In the genomic region with DNA sequence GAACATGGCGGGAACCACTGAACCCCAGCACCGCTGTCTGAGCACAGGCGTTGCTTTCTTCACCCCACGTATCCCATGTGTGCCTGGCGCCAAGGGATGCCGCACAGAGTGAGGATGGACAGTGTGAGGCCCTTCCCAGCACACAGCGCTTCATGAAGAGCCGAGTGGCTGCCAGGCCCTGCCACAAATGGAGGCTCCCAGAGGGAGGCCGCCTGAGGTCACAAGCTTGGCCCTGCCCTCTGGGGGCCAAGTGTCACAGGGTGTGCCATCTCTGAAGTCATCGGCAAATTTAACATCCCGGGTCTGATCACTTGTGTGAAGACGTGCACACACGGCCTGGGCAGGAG, we compare ENCODE assay signal across 13 cellular contexts. TPM values are rescaled to one million over a fixed set of nuclear protein-coding genes. Genes with fewer than 3 reads are reported as not detected.
A peak's percentile ranks its signal among the peaks of the same experiment; 100 is the strongest.
DNase-seq lines count a peak whose midpoint lies in the region; ATAC-seq and TF ChIP-seq lines count a peak whose summit lies in the region.
"Had no signal": no experiment of that assay in that cellular context is flagged by ENCODE, and none has a peak within 500 bp of the region (broad histone marks: within the 10 kb centered on the region; RNA-seq: fewer than 3 reads in every experiment).

No MANE protein-coding gene starts in this region.

- no peak overlapping the region for H3K9ac ChIP-seq in parathyroid adenoma

- peaks cover 36% of the 10 kb centered on the region for H3K4me1 ChIP-seq in CD8-positive, alpha-beta memory T cell (ENCODE audit: insufficient read depth, low read length)
- H3K4me1 ChIP-seq in esophagus (ENCODE audit: control insufficient read depth in 2 of 2, insufficient read depth in 2 of 2, low read length in 1 of 2) (peaks cover 22 to 44% of the 10 kb centered on the region in 2 donors), parathyroid adenoma (peaks cover 47% of the 10 kb centered on the region)

- peak overlapping the region; percentile 66 to 97 (median 90) for H3K27ac Mint-ChIP-seq in CD8-positive, alpha-beta memory T cell
- H3K27ac Mint-ChIP-seq: HFFc6 had no signal

- H3K4me3 ChIP-seq in CD8-positive, alpha-beta memory T cell (ENCODE audit: low read length), result no peak overlapping the region
- H3K4me3 ChIP-seq in esophagus (ENCODE audit: low read depth in 1 of 2, low read length in 2 of 2) (no peak overlapping the region), parathyroid adenoma (ENCODE audit: low read depth, low read length) (no peak overlapping the region)

- 79 to 81% methylated on average over 13 of the region's 13 CpGs for WGBS in esophagus, 2 donors

- H3K36me3 Mint-ChIP-seq in CD8-positive, alpha-beta memory T cell, result peaks cover 0 to 38% (median 0%) of the 10 kb centered on the region in 3 donors

- no peak for ATAC-seq in HG03432 (IDR thresholded peaks at IDR 0.05; ENCODE audit: unreplicated experiment)
- ATAC-seq in GM21619 (IDR thresholded peaks at IDR 0.05; ENCODE audit: unreplicated experiment), result no peak
- ATAC-seq in HG03439 (IDR thresholded peaks at IDR 0.05; ENCODE audit: unreplicated experiment), result no peak
- ATAC-seq: PC-3 had no signal

- TF ChIP-seq CTCF in RWPE1 (conservative IDR thresholded peaks at IDR 0.05; ENCODE audit: low read depth) (no peak), parathyroid adenoma (IDR thresholded peaks at IDR 0.05) (no peak)

- H3K4me3 Mint-ChIP-seq in CD8-positive, alpha-beta memory T cell, result peak overlapping the region in 3 of 7 donors; percentile 34 to 44 (median 38)
- H3K4me3 Mint-ChIP-seq: HFFc6 had no signal

- no peak overlapping the region for H3K4me2 ChIP-seq in parathyroid adenoma (ENCODE audit: low read length)

- H3K36me3 ChIP-seq in CD8-positive, alpha-beta memory T cell (ENCODE audit: insufficient read depth, low read length), result peaks cover 5% of the 10 kb centered on the region
- H3K36me3 ChIP-seq in esophagus (ENCODE audit: control insufficient read depth in 2 of 2, insufficient read depth in 2 of 2, low read length in 1 of 2), result peaks cover 10 to 52% of the 10 kb centered on the region in 2 donors
- no peaks in the 10 kb centered on the region for H3K36me3 ChIP-seq in parathyroid adenoma (ENCODE audit: control insufficient read depth, insufficient read depth, low read length)

- H3K27ac ChIP-seq in CD8-positive, alpha-beta memory T cell (ENCODE audit: low read depth, low read length), result no peak overlapping the region
- H3K27ac ChIP-seq in RWPE1 (peak overlapping the region; percentile 99), esophagus (ENCODE audit: low read depth in 2 of 2, low read length in 1 of 2) (peak overlapping the region; percentile 88 to 92), parathyroid adenoma (peak overlapping the region; percentile 99)

- H3K79me2 ChIP-seq in parathyroid adenoma, result peaks cover 47% of the 10 kb centered on the region

- DNase-seq in CD8-positive, alpha-beta memory T cell, result no peak
- DNase-seq in RWPE1 (ENCODE audit: low spot score) (no peak), NAMALWA (ENCODE audit: low spot score) (no peak)
- DNase-seq: activated CD4-positive, alpha-beta T cell treated with anti-CD3 and anti-CD28 coated beads for 1 hour; foreskin melanocyte; HFFc6; PC-3; stimulated activated CD4-positive, alpha-beta T cell treated with anti-CD3 and anti-CD28 coated beads, Interleukin-4, amount 100 ng/mL, for 4 hours had no signal

- H2AFZ ChIP-seq in parathyroid adenoma, result no peak overlapping the region

- no peaks in the 10 kb centered on the region for H3K9me3 Mint-ChIP-seq in CD8-positive, alpha-beta memory T cell
- H3K9me3 Mint-ChIP-seq: HFFc6 had no signal

- POLR2A ChIA-PET in CD8-positive, alpha-beta memory T cell (lab: Charles Lee), result no interaction called here
- POLR2A ChIA-PET in RWPE1 (lab: Yijun Ruan, JAX; ENCODE audit: low non-redundant PET), result no interaction called here

- H3K9me3 ChIP-seq in CD8-positive, alpha-beta memory T cell (ENCODE audit: low read length), result no peaks in the 10 kb centered on the region
- no peaks in the 10 kb centered on the region for H3K9me3 ChIP-seq in esophagus (ENCODE audit: control insufficient read depth in 2 of 2, insufficient read depth in 1 of 2, low read depth in 1 of 2, low read length in 1 of 2)
- no peaks in the 10 kb centered on the region for H3K9me3 ChIP-seq in parathyroid adenoma (ENCODE audit: control insufficient read depth, low read length)

- CTCF ChIA-PET in CD8-positive, alpha-beta memory T cell (lab: Charles Lee), result interaction anchor here (1.3 to 1.5 kb wide), 2 partner anchors 26 to 33 kb away, joined by 3 read pairs; no protein-coding TSS in a partner anchor
- CTCF ChIA-PET in RWPE1 (lab: Yijun Ruan, JAX), result interaction anchor here (0.8 kb wide), 1 partner anchor 23 kb away, joined by 4 read pairs; no protein-coding TSS in a partner anchor

- H3K27me3 ChIP-seq in CD8-positive, alpha-beta memory T cell (ENCODE audit: insufficient read depth, low read length, poor library complexity, severe bottlenecking), result no peaks in the 10 kb centered on the region
- H3K27me3 ChIP-seq in esophagus (ENCODE audit: control insufficient read depth in 1 of 2, insufficient read depth in 2 of 2, low read length in 2 of 2) (no peaks in the 10 kb centered on the region), parathyroid adenoma (ENCODE audit: control insufficient read depth, insufficient read depth, low read length) (no peaks in the 10 kb centered on the region)

- peaks cover 26 to 45% (median 28%) of the 10 kb centered on the region in 3 donors for H3K4me1 Mint-ChIP-seq in CD8-positive, alpha-beta memory T cell

- peaks cover 0 to 1% of the 10 kb centered on the region in 2 donors for H3K27me3 Mint-ChIP-seq in CD8-positive, alpha-beta memory T cell

RNA-seq across cellular contexts. Expression of gene MPND, which starts 24.4 kb away (rescaled TPM):
- total RNA-seq in CD8-positive, alpha-beta memory T cell, result 10 to 100 TPM; 17.0 to 18.3 TPM
- polyA plus RNA-seq in CD8-positive, alpha-beta memory T cell, result 8.4 TPM
- polyA plus RNA-seq in esophagus, result 10 to 100 TPM; 13.5 to 15.5 TPM

RNA-seq across cellular contexts. Expression of gene STAP2, which starts 29.1 kb away (rescaled TPM):
- total RNA-seq in CD8-positive, alpha-beta memory T cell, result 1 to 10 TPM; 3.9 to 6.1 TPM
- 1.8 TPM for polyA plus RNA-seq in CD8-positive, alpha-beta memory T cell
- polyA plus RNA-seq in esophagus, result 100 to 1,000 TPM in 1 of 2 donors, 10 to 100 TPM in 1; 99.2 to 126 TPM

RNA-seq across cellular contexts. Expression of gene SH3GL1, which starts 32.6 kb away (rescaled TPM):
- 10 to 100 TPM; 39.8 to 41.2 TPM for total RNA-seq in CD8-positive, alpha-beta memory T cell
- polyA plus RNA-seq in CD8-positive, alpha-beta memory T cell, result 24.7 TPM
- 100 to 1,000 TPM; 123 to 242 TPM for polyA plus RNA-seq in esophagus

RNA-seq across cellular contexts. Expression of gene CHAF1A, which starts 34.7 kb away (rescaled TPM):
- total RNA-seq in CD8-positive, alpha-beta memory T cell, result 10 to 100 TPM; 65.2 to 69.5 TPM
- polyA plus RNA-seq in CD8-positive, alpha-beta memory T cell, result 5.8 TPM
- 10 to 100 TPM; 10.8 to 11.7 TPM for polyA plus RNA-seq in esophagus

Comparison
In these comparisons a context has a peak if more than half of its experiments do, and no peak if none do; other contexts are left out.
1. RNA of gene STAP2, which starts 29.1 kb away (polyA plus RNA-seq): 99.2 to 126 TPM in esophagus; 1.8 TPM in CD8-positive, alpha-beta memory T cell (single experiment); every median in the first group is over 10 times any median in the second.